Comparison of ENCODE assay signal across 1 cellular context in genomic region chr3:14234197-14235002, GRCh38.
A peak's percentile ranks its signal among the peaks of the same experiment; 100 is the strongest.
TF ChIP-seq lines count a peak whose summit lies in the region.

No MANE protein-coding gene starts in this region.

TF ChIP-seq in K562, 482 proteins besides CTCF, POLR2A, EP300 and RAD21 (continues in another document):
- TF ChIP-seq ZBTB12 (CRISPR knock-in tag; IDR thresholded peaks at IDR 0.05) (no peak), CEBPG (CRISPR knock-in tag; IDR thresholded peaks at IDR 0.05) (peak; percentile 73), CEBPG (tag; conservative IDR thresholded peaks at IDR 0.05 in 1 of 2, IDR thresholded peaks at IDR 0.05 in 1 of 2) (peak; percentile 43 to 69; a peak in 3 of 4 replicates), NR4A1 (CRISPR knock-in tag; IDR thresholded peaks at IDR 0.05) (no peak), NR4A1 (tag; IDR thresholded peaks at IDR 0.05) (peak; percentile 26; the same call in 1 of the 2 replicates), BHLHE40 (IDR thresholded peaks at IDR 0.05; ENCODE audit: low read length) (peak; percentile 60; the same call in 1 of the 2 replicates), NFRKB (IDR thresholded peaks at IDR 0.05; ENCODE audit: low read depth) (no peak), ETS1 (conservative IDR thresholded peaks at IDR 0.05; ENCODE audit: control insufficient read depth, low read depth, low read length) (no peak), USF2 (CRISPR knock-in tag; IDR thresholded peaks at IDR 0.05) (no peak), MXI1 (IDR thresholded peaks at IDR 0.05; ENCODE audit: low read depth, low read length) (no peak), EP400 (IDR thresholded peaks at IDR 0.05) (0 out of 2 replicates have a peak, but pooled peaks have one; percentile 25), DMBX1 (CRISPR knock-in tag; IDR thresholded peaks at IDR 0.05; ENCODE audit: borderline replicate concordance) (peak; percentile 87), U2AF2 (optimal IDR thresholded peaks at IDR 0.05; ENCODE audit: low read depth, low read length) (no peak), VEZF1 (CRISPR knock-in tag; IDR thresholded peaks at IDR 0.05) (peak; percentile 36; the same call in 1 of the 2 replicates), HNRNPH1 (optimal IDR thresholded peaks at IDR 0.05; ENCODE audit: low read depth, low read length) (no peak), TEAD4 (IDR thresholded peaks at IDR 0.05; ENCODE audit: low read length) (peak; percentile 25; the same call in 1 of the 2 replicates), TEAD4 (CRISPR knock-in tag; IDR thresholded peaks at IDR 0.05; ENCODE audit: borderline replicate concordance) (no peak), RBM25 (IDR thresholded peaks at IDR 0.05; ENCODE audit: low read depth, low read length, severe bottlenecking) (peak; percentile 0), TAF1 (IDR thresholded peaks at IDR 0.05; ENCODE audit: control insufficient read depth, extremely low read depth, insufficient read depth, low read length, severe bottlenecking) (no peak), ELK3 (CRISPR knock-in tag; IDR thresholded peaks at IDR 0.05) (no peak), USF1 (CRISPR knock-in tag; IDR thresholded peaks at IDR 0.05) (no peak), CBX3 (IDR thresholded peaks at IDR 0.05; ENCODE audit: borderline replicate concordance in 1 of 2, low read length in 2 of 2) (peak in 1 of 2 experiments; percentile 30; a peak in 1 of 3 replicates), TAL1 (IDR thresholded peaks at IDR 0.05) (peak; percentile 51), ZNF778 (CRISPR knock-in tag; IDR thresholded peaks at IDR 0.05) (no peak), ZBTB33 (CRISPR knock-in tag; IDR thresholded peaks at IDR 0.05) (0 out of 2 replicates have a peak, but pooled peaks have one; percentile 26), ZC3H11A (IDR thresholded peaks at IDR 0.05; ENCODE audit: low read depth, low read length) (no peak), ZBED1 (IDR thresholded peaks at IDR 0.05) (0 out of 2 replicates have a peak, but pooled peaks have one; percentile 7), TFAP4 (CRISPR knock-in tag; IDR thresholded peaks at IDR 0.05; ENCODE audit: borderline replicate concordance) (peak; percentile 39; the same call in 1 of the 2 replicates), ATF3 (IDR thresholded peaks at IDR 0.05) (peak; percentile 66; the same call in 1 of the 2 replicates), ATF3 (CRISPR knock-in tag; conservative IDR thresholded peaks at IDR 0.05) (no peak), ADNP (tag; IDR thresholded peaks at IDR 0.05) (no peak), NFIC (IDR thresholded peaks at IDR 0.05) (no peak), L3MBTL2 (IDR thresholded peaks at IDR 0.05) (peak; percentile 38; the same call in 1 of the 2 replicates), MCM5 (IDR thresholded peaks at IDR 0.05; ENCODE audit: low read depth) (no peak), PHF20 (IDR thresholded peaks at IDR 0.05; ENCODE audit: partially characterized antibody) (no peak), PATZ1 (CRISPR knock-in tag; IDR thresholded peaks at IDR 0.05; ENCODE audit: borderline replicate concordance) (no peak), NCOR1 (IDR thresholded peaks at IDR 0.05) (peak; percentile 4; the same call in 1 of the 2 replicates), RNF219 (CRISPR knock-in tag; IDR thresholded peaks at IDR 0.05) (no peak), CBFA2T3 (IDR thresholded peaks at IDR 0.05) (peak; percentile 45), ZNF780A (CRISPR knock-in tag; IDR thresholded peaks at IDR 0.05) (no peak), JUND (IDR thresholded peaks at IDR 0.05; ENCODE audit: borderline replicate concordance, low read depth, low read length) (peak; percentile 32; the same call in 1 of the 2 replicates), JUND (tag; IDR thresholded peaks at IDR 0.05; ENCODE audit: borderline replicate concordance, low read depth, low read length) (peak; percentile 36; the same call in 1 of the 3 replicates), GABPA (tag; conservative IDR thresholded peaks at IDR 0.05; ENCODE audit: low read depth) (no peak), UBTF (IDR thresholded peaks at IDR 0.05; ENCODE audit: borderline replicate concordance in 1 of 2, low read depth in 2 of 2, low read length in 2 of 2) (no peak), ZNF175 (CRISPR knock-in tag; IDR thresholded peaks at IDR 0.05; ENCODE audit: low read depth) (0 out of 2 replicates have a peak, but pooled peaks have one; percentile 61), TBL1XR1 (IDR thresholded peaks at IDR 0.05; ENCODE audit: low read length in 2 of 2) (0 out of 4 replicates have a peak, but pooled peaks of 1 of the 2 experiments have one; percentile 13), TCF3 (CRISPR knock-in tag; IDR thresholded peaks at IDR 0.05) (peak; percentile 85), CC2D1A (IDR thresholded peaks at IDR 0.05) (no peak)
